Comparison of ENCODE assay signal across 18 cellular contexts in the genomic region with DNA sequence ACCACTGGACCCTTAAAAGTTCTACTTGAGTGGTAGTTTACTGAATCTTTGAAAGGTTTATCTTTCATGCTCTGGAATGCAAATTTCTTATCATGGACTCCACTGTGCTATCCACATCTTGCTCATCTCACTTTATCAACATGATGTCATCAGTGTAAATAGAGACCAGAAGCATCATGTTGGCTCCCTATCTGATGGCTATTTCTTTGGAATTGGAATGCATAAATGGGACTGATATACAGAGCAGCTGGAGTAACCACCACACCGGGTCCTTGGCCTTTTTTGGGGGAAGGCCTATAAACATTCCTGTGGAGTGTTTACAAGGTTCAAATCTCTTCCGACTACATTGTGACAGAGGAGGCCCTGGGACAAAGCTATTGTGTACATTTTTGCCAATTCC.
A peak's percentile ranks its signal among the peaks of the same experiment; 100 is the strongest.
DNase-seq lines count a peak whose midpoint lies in the region; ATAC-seq, FAIRE-seq and TF ChIP-seq lines count a peak whose summit lies in the region.
"Had no signal": no experiment of that assay in that cellular context is flagged by ENCODE, and none has a peak within 500 bp of the region (broad histone marks: within the 10 kb centered on the region; RNA-seq: fewer than 3 reads in every experiment).

No MANE protein-coding gene starts in this region.

- H4K20me1 ChIP-seq in HepG2 (ENCODE audit: insufficient read depth, low read length) = no peaks in the 10 kb centered on the region

- H3K4me3 ChIP-seq in HepG2 (replicated peaks in 1 of 3; ENCODE audit: insufficient read depth in 1 of 3, low read depth in 2 of 3, low read length in 3 of 3) (no peak overlapping the region), tibial artery (no peak overlapping the region)
- H3K4me3 ChIP-seq: GM12878, GM23248 had no signal

- no peak for TF ChIP-seq EP300 in HepG2 (IDR thresholded peaks at IDR 0.05; ENCODE audit: low read depth in 2 of 2, low read length in 2 of 2)
- no peak for TF ChIP-seq EP300 in HepG2 (CRISPR knock-in tag; IDR thresholded peaks at IDR 0.05; ENCODE audit: borderline replicate concordance)

- FAIRE-seq in HepG2 (lab: Jason Lieb, UNC) = no peak
- FAIRE-seq: D721Med, GM12878, GM18507, H54 had no signal

- no peak for TF ChIP-seq RAD21 in HepG2 (CRISPR knock-in tag; IDR thresholded peaks at IDR 0.05)

- H3K27me3 Mint-ChIP-seq in activated CD4-positive, alpha-beta T cell treated with anti-CD3 and anti-CD28 coated beads, Interleukin-2, amount 10 ng/mL, durations not matched to agents 24 days and 14 days = no peaks in the 10 kb centered on the region

- in situ Hi-C loops in HepG2 (cut with HindIII; ENCODE audit: extremely low pct_ligation_motif_present, low pct_unique_long_range_greater_than_20kb) = loop anchor here (10.0 kb wide), 1 partner anchor 386 kb away; no protein-coding TSS in a partner anchor

- H3K9me3 ChIP-seq in HepG2 (ENCODE audit: low read length) = no peaks in the 10 kb centered on the region
- peaks cover 0 to 5% (median 0%) of the 10 kb centered on the region in 3 donors for H3K9me3 ChIP-seq in tibial artery

- TF ChIP-seq CTCF in HepG2 (CRISPR knock-in tag; IDR thresholded peaks at IDR 0.05) (no peak), tibial artery (IDR thresholded peaks at IDR 0.05) (no peak)

- peaks cover 4% of the 10 kb centered on the region for H3K9me3 Mint-ChIP-seq in activated CD4-positive, alpha-beta T cell treated with anti-CD3 and anti-CD28 coated beads, Interleukin-2, amount 10 ng/mL, durations not matched to agents 24 days and 14 days
- H3K9me3 Mint-ChIP-seq: CD8-positive, alpha-beta T cell had no signal

- CTCF ChIA-PET in HepG2 (lab: Yijun Ruan, JAX; ENCODE audit: low intra/inter-chr PET ratio, low total read pairs) = no interaction called here

- H3K36me3 ChIP-seq in HepG2 (replicated peaks in 1 of 2; ENCODE audit: control insufficient read depth in 1 of 2, insufficient read depth in 2 of 2, low read length in 2 of 2) (no peaks in the 10 kb centered on the region), tibial artery (no peaks in the 10 kb centered on the region)

- POLR2A ChIA-PET in HepG2 (lab: Yijun Ruan, JAX) = no interaction called here

- intact Hi-C loops in HepG2 (cut with micrococcal nuclease; ENCODE audit: unreplicated experiment) (loop anchor here (10.0 kb wide), 1 partner anchor 856 kb away; no protein-coding TSS in a partner anchor), tibial artery (cut with DNase I; ENCODE audit: low total_unique reads) (loop anchor here (10.0 kb wide), 1 partner anchor 376 kb away; no protein-coding TSS in a partner anchor)
- intact Hi-C loops in activated CD4-positive, alpha-beta T cell treated with anti-CD3 and anti-CD28 coated beads, Interleukin-2, amount 10 ng/mL, durations not matched to agents 24 days and 14 days (cut with micrococcal nuclease) = no loop called here

- no TSS peak for BruUV-seq in HepG2 (replicated peaks; lab: Mats Ljungman, UMichigan)

- H3K4me2 ChIP-seq in HepG2 (ENCODE audit: low read depth, low read length) = no peak overlapping the region

- no peaks in the 10 kb centered on the region for H3K4me1 ChIP-seq in HepG2 (ENCODE audit: insufficient read depth, low read length)
- no peaks in the 10 kb centered on the region for H3K4me1 ChIP-seq in tibial artery

- H3K27ac ChIP-seq in HepG2 (ENCODE audit: extremely low read length, insufficient read depth, low read length) = no peak overlapping the region
- no peak overlapping the region for H3K27ac ChIP-seq in tibial artery
- H3K27ac ChIP-seq: GM23248 had no signal

- no peak for ATAC-seq in HepG2
- ATAC-seq: CD8-positive, alpha-beta T cell; GM12878; HCT116 had no signal

- no peak overlapping the region for H3K9ac ChIP-seq in HepG2 (ENCODE audit: insufficient read depth, low read depth, low read length)
- H3K9ac ChIP-seq: GM23248 had no signal

- no peak overlapping the region for H2AFZ ChIP-seq in HepG2 (ENCODE audit: low read length)
- H2AFZ ChIP-seq: GM23248 had no signal

- H3K4me3 Mint-ChIP-seq in activated CD4-positive, alpha-beta T cell treated with anti-CD3 and anti-CD28 coated beads, Interleukin-2, amount 10 ng/mL, durations not matched to agents 24 days and 14 days = no peak overlapping the region
- H3K4me3 Mint-ChIP-seq: CD14-positive monocyte; CD8-positive, alpha-beta T cell had no signal

- H3K79me2 ChIP-seq in HepG2 (ENCODE audit: insufficient read depth, low read length) = no peaks in the 10 kb centered on the region

- no peaks in the 10 kb centered on the region for H3K27me3 ChIP-seq in HepG2 (ENCODE audit: control insufficient read depth in 1 of 2, insufficient read depth in 2 of 2, low read length in 2 of 2)
- H3K27me3 ChIP-seq in tibial artery = no peaks in the 10 kb centered on the region

- H3K4me1 Mint-ChIP-seq in activated CD4-positive, alpha-beta T cell treated with anti-CD3 and anti-CD28 coated beads, Interleukin-2, amount 10 ng/mL, durations not matched to agents 24 days and 14 days = no peaks in the 10 kb centered on the region
- H3K4me1 Mint-ChIP-seq: CD14-positive monocyte had no signal

- DNase-seq in DMS53 (lab: John Stamatoyannopoulos, UW) (peak; percentile 24), NCI-H226 (peak; percentile 21), HepG2 (ENCODE audit: low spot score) (no peak), AML-193 (lab: John Stamatoyannopoulos, UW) (no peak), tibial artery (no peak), HuH-7 (ENCODE audit: low spot score) (no peak)
- DNase-seq in activated CD4-positive, alpha-beta T cell treated with anti-CD3 and anti-CD28 coated beads, Interleukin-2, amount 10 ng/mL, durations not matched to agents 24 days and 14 days = no peak
- DNase-seq: ACHN; CD8-positive, alpha-beta T cell; COR-L47; DMS153; GM23248 had no signal

- no peaks in the 10 kb centered on the region for H3K36me3 Mint-ChIP-seq in activated CD4-positive, alpha-beta T cell treated with anti-CD3 and anti-CD28 coated beads, Interleukin-2, amount 10 ng/mL, durations not matched to agents 24 days and 14 days (ENCODE audit: low read depth)
- H3K36me3 Mint-ChIP-seq: CD14-positive monocyte; CD8-positive, alpha-beta T cell had no signal

- TF ChIP-seq POLR2A in HepG2 (IDR thresholded peaks at IDR 0.05; ENCODE audit: insufficient read depth in 1 of 2, low read depth in 2 of 2, low read length in 2 of 2) = no peak

- H3K27ac Mint-ChIP-seq in activated CD4-positive, alpha-beta T cell treated with anti-CD3 and anti-CD28 coated beads, Interleukin-2, amount 10 ng/mL, durations not matched to agents 24 days and 14 days = no peak overlapping the region
- H3K27ac Mint-ChIP-seq: CD14-positive monocyte; CD8-positive, alpha-beta T cell had no signal

- 0% methylated on average over 2 of the region's 2 CpGs for WGBS in HepG2 (ENCODE audit: low lambda C conversion rate)

TF ChIP-seq in HepG2, 621 proteins besides CTCF, POLR2A, EP300 and RAD21:
- TF ChIP-seq TCF7 (IDR thresholded peaks at IDR 0.05; ENCODE audit: low read depth) (no peak), ATF7 (IDR thresholded peaks at IDR 0.05) (peak; percentile 67), ATF7 (CRISPR knock-in tag; IDR thresholded peaks at IDR 0.05) (no peak), TBX2 (CRISPR knock-in tag; IDR thresholded peaks at IDR 0.05; ENCODE audit: borderline replicate concordance) (no peak)

Comparison
In these comparisons a context has a peak if more than half of its experiments do, and no peak if none do; other contexts are left out.
1. DNase-seq: peak in DMS53 (single experiment) and NCI-H226 (single experiment); none in HepG2 (single experiment), AML-193 (0 of 2), tibial artery (0 of 2), activated CD4-positive, alpha-beta T cell treated with anti-CD3 and anti-CD28 coated beads, Interleukin-2, amount 10 ng/mL, durations not matched to agents 24 days and 14 days (single experiment) and HuH-7 (single experiment).